ENCODE assay signal across 8 cellular contexts in genomic region chr9:136372561-136373299, GRCh38. TPM values are rescaled to one million over a fixed set of nuclear protein-coding genes. Genes with fewer than 3 reads are reported as not detected.
A peak's percentile ranks its signal among the peaks of the same experiment; 100 is the strongest.
DNase-seq lines count a peak whose midpoint lies in the region; ATAC-seq and TF ChIP-seq lines count a peak whose summit lies in the region.

No MANE protein-coding gene starts in this region.

- H4K20me1 ChIP-seq in GM23248 (ENCODE audit: insufficient read depth) (no peaks in the 10 kb centered on the region), osteoblast (ENCODE audit: insufficient read depth, low read length) (no peaks in the 10 kb centered on the region)

- H3K4me1 ChIP-seq in GM23248 (ENCODE audit: insufficient read depth): peaks cover 11% of the 10 kb centered on the region; the same call in 1 of the 2 replicates
- peaks cover 14% of the 10 kb centered on the region for H3K4me1 ChIP-seq in osteoblast (ENCODE audit: insufficient read depth, low read length)

- H3F3A ChIP-seq in GM23248 (ENCODE audit: insufficient read depth): no peaks in the 10 kb centered on the region

- H3K79me2 ChIP-seq in GM23248 (ENCODE audit: insufficient read depth) (no peaks in the 10 kb centered on the region), osteoblast (ENCODE audit: insufficient read depth, low read length) (no peaks in the 10 kb centered on the region)

- no peak for ATAC-seq in GM18867 (IDR thresholded peaks at IDR 0.05; ENCODE audit: unreplicated experiment)
- ATAC-seq in GM21381 (IDR thresholded peaks at IDR 0.05; ENCODE audit: unreplicated experiment): no peak
- ATAC-seq in HG02763 (IDR thresholded peaks at IDR 0.05; ENCODE audit: unreplicated experiment): no peak

- in situ Hi-C loops in ACHN (cut with HindIII; ENCODE audit: low pct_ligation_motif_present, low pct_unique_long_range_greater_than_20kb, low sequenced_read_pairs): no loop called here
- in situ Hi-C loops in GM23248 (cut with MboI): no loop called here

- peak; percentile 25 for TF ChIP-seq CTCF in osteoblast (IDR thresholded peaks at IDR 0.05; ENCODE audit: extremely low read depth, low read depth, low read length)

- H3K36me3 ChIP-seq in GM23248 (ENCODE audit: low read depth): no peaks in the 10 kb centered on the region
- H3K36me3 ChIP-seq in osteoblast (ENCODE audit: insufficient read depth, low read length): peaks cover 3% of the 10 kb centered on the region

- peak overlapping the region; percentile 1 for H3K4me2 ChIP-seq in GM23248 (ENCODE audit: unreplicated experiment)
- H3K4me2 ChIP-seq in osteoblast (ENCODE audit: insufficient read depth, low read length): peak overlapping the region; percentile 75

- H3K27ac ChIP-seq in GM23248 (0 out of 2 replicates have a peak overlapping the region, but pooled peaks have one; percentile 2), osteoblast (ENCODE audit: low read depth, low read length) (peak overlapping the region; percentile 61)

- WGBS in GM23248 (ENCODE audit: low coverage in 1 of 2, low lambda C conversion rate in 2 of 2, missing lambda C conversion rate in 2 of 2), 2 experiments: 22 to 24% methylated on average over 19 to 21 of the region's 21 CpGs

- no peaks in the 10 kb centered on the region for H3K9me3 ChIP-seq in GM23248 (ENCODE audit: low read depth)
- H3K9me3 ChIP-seq in osteoblast (ENCODE audit: low read depth, low read length): no peaks in the 10 kb centered on the region

- peak overlapping the region; percentile 31; the same call in 1 of the 2 replicates for H3K9ac ChIP-seq in GM23248

- H3K27me3 ChIP-seq in GM23248 (replicated peaks; ENCODE audit: insufficient read depth) (no peaks in the 10 kb centered on the region), osteoblast (ENCODE audit: insufficient read depth, low read length) (no peaks in the 10 kb centered on the region)

- peak; percentile 72 for DNase-seq in ACHN
- DNase-seq in GM23248: peak; percentile 74
- peak; percentile 90 for DNase-seq in SKM-1 treated with dmso at 0.1 percent for 144 hours (lab: John Stamatoyannopoulos, UW; ENCODE audit: unreplicated experiment)
- DNase-seq in fibroblast of peridontal ligament (ENCODE audit: extremely low read depth): peak; percentile 67
- DNase-seq in osteoblast (ENCODE audit: insufficient read length, low spot score, missing footprints): peak; percentile 99

- H2AFZ ChIP-seq in GM23248 (peak overlapping the region; percentile 78), osteoblast (ENCODE audit: low read length) (peak overlapping the region; percentile 77)

- no peaks in the 10 kb centered on the region for H3K9me2 ChIP-seq in GM23248 (ENCODE audit: insufficient read depth)

- no peak overlapping the region for H3K4me3 ChIP-seq in GM23248
- H3K4me3 ChIP-seq in osteoblast (ENCODE audit: insufficient read depth, low read length): peak overlapping the region; percentile 56

RNA-seq across cellular contexts. Expression of gene CARD9, which starts 0.7 kb away (rescaled TPM):
- total RNA-seq in GM23248 (2014; rRNA removed; shearing (Covaris generic)): 0.11 TPM in 1 of 2 replicates, not detected in the other
- polyA plus RNA-seq in GM23248 (2016; fragmentation: Nextera tagmentation; extraction: Ambion mirVana): 0.60 and 0.61 TPM in 2 replicates
- 1.8 and 5.1 TPM in 2 replicates for total RNA-seq in osteoblast

RNA-seq across cellular contexts. Expression of gene DNLZ, which starts 9.2 kb away (rescaled TPM):
- total RNA-seq in GM23248 (2014; rRNA removed; shearing (Covaris generic)): 12.3 and 49.8 TPM in 2 replicates
- 25.9 and 27.1 TPM in 2 replicates for polyA plus RNA-seq in GM23248 (2016; fragmentation: Nextera tagmentation; extraction: Ambion mirVana)
- total RNA-seq in osteoblast: 4.3 and 4.4 TPM in 2 replicates

RNA-seq across cellular contexts. Expression of gene SNAPC4, which starts 27.2 kb away (rescaled TPM):
- 5.2 and 8.2 TPM in 2 replicates for total RNA-seq in GM23248 (2014; rRNA removed; shearing (Covaris generic))
- 3.3 and 4.4 TPM in 2 replicates for polyA plus RNA-seq in GM23248 (2016; fragmentation: Nextera tagmentation; extraction: Ambion mirVana)
- total RNA-seq in osteoblast: 8.0 and 9.0 TPM in 2 replicates

RNA-seq across cellular contexts. Expression of gene ENTR1, which starts 37.7 kb away (rescaled TPM):
- 36.4 and 50.2 TPM in 2 replicates for total RNA-seq in GM23248 (2014; rRNA removed; shearing (Covaris generic))
- 11.2 and 13.0 TPM in 2 replicates for polyA plus RNA-seq in GM23248 (2016; fragmentation: Nextera tagmentation; extraction: Ambion mirVana)
- 37.4 and 40.2 TPM in 2 replicates for total RNA-seq in osteoblast

RNA-seq across cellular contexts. Expression of gene PMPCA, which starts 37.7 kb away (rescaled TPM):
- total RNA-seq in GM23248 (2014; rRNA removed; shearing (Covaris generic)): 58.7 and 102 TPM in 2 replicates
- 77.4 and 81.9 TPM in 2 replicates for polyA plus RNA-seq in GM23248 (2016; fragmentation: Nextera tagmentation; extraction: Ambion mirVana)
- total RNA-seq in osteoblast: 36.8 and 39.1 TPM in 2 replicates
